Comparison of ENCODE assay signal across 8 cellular contexts in the genomic region with DNA sequence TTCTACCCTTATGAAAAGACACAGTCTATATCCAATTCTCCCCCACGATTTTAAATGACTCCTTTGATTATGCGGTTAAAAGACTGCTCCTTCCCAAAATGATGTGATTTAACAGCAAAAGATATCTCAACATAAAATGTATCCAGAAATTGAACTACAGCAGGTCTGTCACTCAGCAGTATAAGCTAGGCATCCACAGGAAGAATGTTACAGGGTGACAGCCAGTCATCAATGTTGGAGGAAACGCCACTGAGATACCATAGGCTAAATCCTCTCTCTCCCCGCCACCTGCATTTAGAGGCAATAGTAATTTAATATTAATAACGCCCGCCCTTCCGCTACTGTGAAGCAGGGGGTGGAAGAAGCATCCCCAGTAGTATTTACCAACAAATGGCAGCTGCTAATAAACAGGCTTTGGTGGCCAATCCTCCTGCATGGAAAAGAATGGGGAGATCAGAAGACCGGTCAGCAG. TPM values are rescaled to one million over a fixed set of nuclear protein-coding genes. Genes with fewer than 3 reads are reported as not detected.
DNase-seq lines count a peak whose midpoint lies in the region; ATAC-seq and TF ChIP-seq lines count a peak whose summit lies in the region.

No MANE protein-coding gene starts in this region.

- H3K36me3 ChIP-seq in BLaER1 (peaks cover 37% of the 10 kb centered on the region), HEK293 (ENCODE audit: control insufficient read depth in 2 of 2, insufficient read depth in 1 of 2, low read length in 2 of 2) (peaks cover 8 to 34% of the 10 kb centered on the region in 2 experiments; a peak in 2 of 3 replicates), adipocyte (ENCODE audit: control insufficient read depth, insufficient read depth, low read length, severe bottlenecking) (peaks cover 32% of the 10 kb centered on the region), lung (ENCODE audit: control insufficient read depth in 2 of 2, insufficient read depth in 2 of 2, low read length in 2 of 2) (peaks cover 10 to 16% of the 10 kb centered on the region in 2 donors)

- ATAC-seq in lung (ENCODE audit: insufficient read depth, low FRiP score) (no peak), GM21825 (IDR thresholded peaks at IDR 0.05; ENCODE audit: unreplicated experiment) (no peak)
- ATAC-seq in activated CD4-positive, CD25-positive, alpha-beta regulatory T cell treated with anti-CD3 and anti-CD28 coated beads, Interleukin-2, amount 50 U/mL, for 24 hours = no peak

- POLR2A ChIA-PET in HEK293 (lab: Yijun Ruan, JAX) = interaction anchor here (1.0 to 2.1 kb wide), 6 partner anchors 26 to 166 kb away, joined by 3 to 13 read pairs (median 4); a partner anchor contains a TSS

- H3K27me3 ChIP-seq in BLaER1 (no peaks in the 10 kb centered on the region), adipocyte (replicated peaks; ENCODE audit: control insufficient read depth, insufficient read depth, low read length) (no peaks in the 10 kb centered on the region), lung (ENCODE audit: control insufficient read depth, insufficient read depth) (no peaks in the 10 kb centered on the region)

- H3K9me3 ChIP-seq in BLaER1 = no peaks in the 10 kb centered on the region
- H3K9me3 ChIP-seq in HEK293 (ENCODE audit: control insufficient read depth, insufficient read depth, low read depth, low read length) = no peaks in the 10 kb centered on the region
- H3K9me3 ChIP-seq in adipocyte (ENCODE audit: control insufficient read depth, low read length) = no peaks in the 10 kb centered on the region
- no peaks in the 10 kb centered on the region for H3K9me3 ChIP-seq in lung (ENCODE audit: control insufficient read depth in 2 of 2, insufficient read depth in 1 of 2, low read length in 1 of 2)

- H3K27ac ChIP-seq in BLaER1 (peak overlapping the region; percentile 85), HEK293 (ENCODE audit: extremely low read depth, low read depth, low read length) (peak overlapping the region; percentile 67; the same call in 1 of the 2 replicates), lung (ENCODE audit: low read depth in 1 of 2, low read length in 1 of 2) (peak overlapping the region; percentile 80 to 93)

- peaks cover 31% of the 10 kb centered on the region for H4K20me1 ChIP-seq in BLaER1

- peak overlapping the region; percentile 89 for H3K9ac ChIP-seq in BLaER1
- peak overlapping the region; percentile 95 for H3K9ac ChIP-seq in adipocyte (ENCODE audit: low read length)

- H3K4me1 ChIP-seq in BLaER1 = peaks cover 42% of the 10 kb centered on the region
- H3K4me1 ChIP-seq in HEK293 (ENCODE audit: control insufficient read depth, insufficient read depth, low read length) = peaks cover 11% of the 10 kb centered on the region
- H3K4me1 ChIP-seq in adipocyte (ENCODE audit: control insufficient read depth, insufficient read depth, low read length) = peaks cover 50% of the 10 kb centered on the region
- H3K4me1 ChIP-seq in lung (ENCODE audit: control insufficient read depth in 2 of 2, insufficient read depth in 2 of 2, low read length in 2 of 2) = peaks cover 5 to 18% of the 10 kb centered on the region in 2 donors

- peak overlapping the region; percentile 91 for H3K4me3 ChIP-seq in BLaER1
- peak overlapping the region; percentile 44 for H3K4me3 ChIP-seq in HEK293 (ENCODE audit: low read depth, low read length)
- peak overlapping the region; percentile 95 for H3K4me3 ChIP-seq in adipocyte (ENCODE audit: low read length)
- peak overlapping the region; percentile 65 for H3K4me3 ChIP-seq in lung

- CTCF ChIA-PET in HEK293 (lab: Yijun Ruan, JAX) = interaction anchor here (1.0 kb wide), 1 partner anchor 252 kb away, joined by 5 read pairs; no protein-coding TSS in a partner anchor

- WGBS in lung, 2 donors = 7 to 8% methylated on average over 8 of the region's 8 CpGs

- no peak for DNase-seq in adipocyte (ENCODE audit: low read depth)
- DNase-seq in lung (ENCODE audit: low spot score) = no peak
- no peak for DNase-seq in MV-4-11 (lab: John Stamatoyannopoulos, UW)
- no peak for DNase-seq in ureter (ENCODE audit: low spot score)

- TF ChIP-seq CTCF in HEK293 (tag by site-specific recombination; IDR thresholded peaks at IDR 0.05) = no peak
- TF ChIP-seq CTCF in lung (IDR thresholded peaks at IDR 0.05; ENCODE audit: control extremely low read depth, extremely low read depth) = no peak

- peak overlapping the region; percentile 96 for H3K4me2 ChIP-seq in BLaER1

TF ChIP-seq in HEK293, 187 proteins besides CTCF, POLR2A, EP300 and RAD21:
- peak; percentile 6 for TF ChIP-seq ZNF335 (tag by site-specific recombination; conservative IDR thresholded peaks at IDR 0.05)
- no peak for TF ChIP-seq ZNF155 (tag by site-specific recombination; IDR thresholded peaks at IDR 0.05)

RNA-seq across cellular contexts. Expression of a gene that starts 0.6 kb away (rescaled TPM):
- 10 to 100 TPM; 34.7 to 36.0 TPM for total RNA-seq in lung
- polyA plus RNA-seq in lung = 10 to 100 TPM; 13.8 to 24.5 TPM
- 23.9 TPM for total RNA-seq in ureter

RNA-seq across cellular contexts. Expression of a gene that starts 0.8 kb away (rescaled TPM):
- total RNA-seq in lung (10 to 100 TPM; 34.3 to 35.0 TPM), ureter (33.7 TPM)
- 10 to 100 TPM; 23.9 to 27.3 TPM for polyA plus RNA-seq in lung

RNA-seq across cellular contexts. Expression of a gene that starts 25.3 kb away (rescaled TPM):
- total RNA-seq in lung (10 to 100 TPM in 1 of 2 donors, under 1 TPM in 1; 0.58 to 24.0 TPM), ureter (not detected)
- under 1 TPM; 0.09 to 0.51 TPM for polyA plus RNA-seq in lung

Comparison
In these comparisons a context has a peak if more than half of its experiments do, and no peak if none do; other contexts are left out.
1. H3K4me3 ChIP-seq: peak in every context shown above with its lines; median percentile 95 in adipocyte; 91 in BLaER1; 65 in lung; 44 in HEK293.